ENCODE assay signal across 1 cellular context in the genomic region with DNA sequence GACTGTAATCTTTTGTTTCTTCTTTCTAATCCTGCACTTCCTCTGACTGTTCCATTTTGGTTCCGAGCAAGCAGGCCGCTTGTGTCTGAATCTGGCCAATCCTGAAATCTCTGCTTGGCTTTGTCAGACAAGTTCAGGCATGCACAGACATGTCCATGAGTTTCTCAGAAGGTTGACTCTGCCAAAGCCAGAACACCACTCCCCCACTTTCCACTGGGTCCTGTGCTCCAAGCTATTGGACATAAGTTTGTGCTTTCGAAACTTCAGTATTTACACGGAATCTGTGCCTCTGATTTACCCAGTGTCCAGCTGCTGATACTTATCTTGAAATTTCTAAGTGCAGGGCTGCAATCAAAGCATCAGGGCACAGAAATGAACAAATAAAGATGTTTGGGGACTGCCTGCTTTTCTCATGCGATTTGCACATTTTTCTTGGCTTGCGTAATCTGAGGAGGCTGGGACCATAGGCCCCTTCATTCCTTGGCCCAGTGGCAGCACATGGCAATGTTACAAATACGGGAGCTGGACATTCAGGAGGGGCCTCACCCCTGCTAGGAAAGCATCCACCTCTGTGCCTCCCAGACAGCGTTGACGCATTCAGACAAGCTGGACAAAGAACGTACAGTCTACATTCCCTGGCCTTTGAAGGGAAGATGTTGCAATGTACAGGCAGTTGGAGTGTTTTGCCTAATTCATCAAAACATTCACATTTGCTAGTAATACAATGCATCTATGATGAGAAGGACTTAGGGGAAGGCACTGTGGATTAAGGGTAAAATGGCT.
TF ChIP-seq lines count a peak whose summit lies in the region.

No MANE protein-coding gene starts in this region.

TF ChIP-seq in HepG2, 621 proteins besides CTCF, POLR2A, EP300 and RAD21 (continued from another document and continues in another):
- TF ChIP-seq, protein P1, sequence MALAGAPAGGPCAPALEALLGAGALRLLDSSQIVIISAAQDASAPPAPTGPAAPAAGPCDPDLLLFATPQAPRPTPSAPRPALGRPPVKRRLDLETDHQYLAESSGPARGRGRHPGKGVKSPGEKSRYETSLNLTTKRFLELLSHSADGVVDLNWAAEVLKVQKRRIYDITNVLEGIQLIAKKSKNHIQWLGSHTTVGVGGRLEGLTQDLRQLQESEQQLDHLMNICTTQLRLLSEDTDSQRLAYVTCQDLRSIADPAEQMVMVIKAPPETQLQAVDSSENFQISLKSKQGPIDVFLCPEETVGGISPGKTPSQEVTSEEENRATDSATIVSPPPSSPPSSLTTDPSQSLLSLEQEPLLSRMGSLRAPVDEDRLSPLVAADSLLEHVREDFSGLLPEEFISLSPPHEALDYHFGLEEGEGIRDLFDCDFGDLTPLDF (CRISPR knock-in tag; IDR thresholded peaks at IDR 0.05), result no peak
- no peak for TF ChIP-seq ZEB1 (IDR thresholded peaks at IDR 0.05; ENCODE audit: insufficient replicate concordance, low read depth)
- no peak for TF ChIP-seq ZNF598 (CRISPR knock-in tag; IDR thresholded peaks at IDR 0.05; ENCODE audit: borderline replicate concordance)
- no peak; the same call in none of the 2 replicates for TF ChIP-seq ZNF430 (CRISPR knock-in tag; IDR thresholded peaks at IDR 0.05)
- TF ChIP-seq ZNF766 (CRISPR knock-in tag; IDR thresholded peaks at IDR 0.05; ENCODE audit: borderline replicate concordance), result 0 out of 2 replicates have a peak, but pooled peaks have one; percentile 31
- peak; percentile 80 for TF ChIP-seq ZNF274 (CRISPR knock-in tag; IDR thresholded peaks at IDR 0.05)
- TF ChIP-seq IKZF1 (IDR thresholded peaks at IDR 0.05), result no peak
- TF ChIP-seq ZNF343 (CRISPR knock-in tag; IDR thresholded peaks at IDR 0.05), result no peak
- TF ChIP-seq ZNF337 (CRISPR knock-in tag; IDR thresholded peaks at IDR 0.05; ENCODE audit: borderline replicate concordance, low read depth), result no peak
- TF ChIP-seq ZNF530 (CRISPR knock-in tag; IDR thresholded peaks at IDR 0.05; ENCODE audit: low read depth), result no peak
- TF ChIP-seq ZNF101 (CRISPR knock-in tag; IDR thresholded peaks at IDR 0.05; ENCODE audit: borderline replicate concordance, low read depth), result no peak
- TF ChIP-seq ZBTB40 (IDR thresholded peaks at IDR 0.05), result no peak
- TF ChIP-seq ZBTB40 (CRISPR knock-in tag; IDR thresholded peaks at IDR 0.05), result peak; percentile 38; the same call in 1 of the 2 replicates
- TF ChIP-seq ZIK1 (CRISPR knock-in tag; IDR thresholded peaks at IDR 0.05; ENCODE audit: borderline replicate concordance, low read depth), result no peak
- no peak for TF ChIP-seq ZSCAN30 (CRISPR knock-in tag; IDR thresholded peaks at IDR 0.05)
- TF ChIP-seq ZNF20 (CRISPR knock-in tag; IDR thresholded peaks at IDR 0.05), result no peak
- no peak for TF ChIP-seq FOXK1 (CRISPR knock-in tag; IDR thresholded peaks at IDR 0.05; ENCODE audit: borderline replicate concordance, low read depth)
- no peak for TF ChIP-seq CHCHD3 (CRISPR knock-in tag; IDR thresholded peaks at IDR 0.05)
- no peak for TF ChIP-seq DDIT3 (CRISPR knock-in tag; IDR thresholded peaks at IDR 0.05)
- TF ChIP-seq SAP130 (CRISPR knock-in tag; IDR thresholded peaks at IDR 0.05; ENCODE audit: low read depth), result peak; percentile 73
- TF ChIP-seq MLXIP (CRISPR knock-in tag; IDR thresholded peaks at IDR 0.05; ENCODE audit: borderline replicate concordance), result no peak
- TF ChIP-seq ZNF709 (CRISPR knock-in tag; IDR thresholded peaks at IDR 0.05), result no peak
- TF ChIP-seq ZNF510 (CRISPR knock-in tag; IDR thresholded peaks at IDR 0.05; ENCODE audit: low read depth), result 0 out of 2 replicates have a peak, but pooled peaks have one; percentile 31
- TF ChIP-seq ZNF615 (CRISPR knock-in tag; IDR thresholded peaks at IDR 0.05; ENCODE audit: borderline replicate concordance), result no peak
- TF ChIP-seq IRF2 (CRISPR knock-in tag; IDR thresholded peaks at IDR 0.05), result peak; percentile 50; the same call in 1 of the 2 replicates
- no peak for TF ChIP-seq ZNF280B (CRISPR knock-in tag; IDR thresholded peaks at IDR 0.05; ENCODE audit: borderline replicate concordance)
- no peak for TF ChIP-seq GRHL1 (CRISPR knock-in tag; conservative IDR thresholded peaks at IDR 0.05)
- no peak for TF ChIP-seq MBNL3 (CRISPR knock-in tag; conservative IDR thresholded peaks at IDR 0.05)
- TF ChIP-seq PITX1 (CRISPR knock-in tag; IDR thresholded peaks at IDR 0.05), result peak; percentile 80
- peak; percentile 34; the same call in 1 of the 2 replicates for TF ChIP-seq SALL2 (CRISPR knock-in tag; IDR thresholded peaks at IDR 0.05)
- TF ChIP-seq, protein P2, sequence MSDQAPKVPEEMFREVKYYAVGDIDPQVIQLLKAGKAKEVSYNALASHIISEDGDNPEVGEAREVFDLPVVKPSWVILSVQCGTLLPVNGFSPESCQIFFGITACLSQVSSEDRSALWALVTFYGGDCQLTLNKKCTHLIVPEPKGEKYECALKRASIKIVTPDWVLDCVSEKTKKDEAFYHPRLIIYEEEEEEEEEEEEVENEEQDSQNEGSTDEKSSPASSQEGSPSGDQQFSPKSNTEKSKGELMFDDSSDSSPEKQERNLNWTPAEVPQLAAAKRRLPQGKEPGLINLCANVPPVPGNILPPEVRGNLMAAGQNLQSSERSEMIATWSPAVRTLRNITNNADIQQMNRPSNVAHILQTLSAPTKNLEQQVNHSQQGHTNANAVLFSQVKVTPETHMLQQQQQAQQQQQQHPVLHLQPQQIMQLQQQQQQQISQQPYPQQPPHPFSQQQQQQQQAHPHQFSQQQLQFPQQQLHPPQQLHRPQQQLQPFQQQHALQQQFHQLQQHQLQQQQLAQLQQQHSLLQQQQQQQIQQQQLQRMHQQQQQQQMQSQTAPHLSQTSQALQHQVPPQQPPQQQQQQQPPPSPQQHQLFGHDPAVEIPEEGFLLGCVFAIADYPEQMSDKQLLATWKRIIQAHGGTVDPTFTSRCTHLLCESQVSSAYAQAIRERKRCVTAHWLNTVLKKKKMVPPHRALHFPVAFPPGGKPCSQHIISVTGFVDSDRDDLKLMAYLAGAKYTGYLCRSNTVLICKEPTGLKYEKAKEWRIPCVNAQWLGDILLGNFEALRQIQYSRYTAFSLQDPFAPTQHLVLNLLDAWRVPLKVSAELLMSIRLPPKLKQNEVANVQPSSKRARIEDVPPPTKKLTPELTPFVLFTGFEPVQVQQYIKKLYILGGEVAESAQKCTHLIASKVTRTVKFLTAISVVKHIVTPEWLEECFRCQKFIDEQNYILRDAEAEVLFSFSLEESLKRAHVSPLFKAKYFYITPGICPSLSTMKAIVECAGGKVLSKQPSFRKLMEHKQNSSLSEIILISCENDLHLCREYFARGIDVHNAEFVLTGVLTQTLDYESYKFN (CRISPR knock-in tag; conservative IDR thresholded peaks at IDR 0.05), result peak; percentile 80
- TF ChIP-seq IRF1 (CRISPR knock-in tag; IDR thresholded peaks at IDR 0.05; ENCODE audit: low read depth), result no peak
